In genomic region chr15:79016527-79017170, GRCh38 we compare ENCODE assay signal across 17 cellular contexts.
DNase-seq lines count a peak whose midpoint lies in the region; ATAC-seq and TF ChIP-seq lines count a peak whose summit lies in the region.
"Had no signal": no experiment of that assay in that cellular context is flagged by ENCODE, and none has a peak within 500 bp of the region (broad histone marks: within the 10 kb centered on the region; RNA-seq: fewer than 3 reads in every experiment).

No MANE protein-coding gene starts in this region.

- no peaks in the 10 kb centered on the region for H3K9me3 ChIP-seq in HEK293 (ENCODE audit: control insufficient read depth, insufficient read depth, low read depth, low read length)
- peaks cover 0 to 2% of the 10 kb centered on the region in 2 donors for H3K9me3 ChIP-seq in neuronal stem cell (replicated peaks in 1 of 2; ENCODE audit: control insufficient read depth in 2 of 2, insufficient read depth in 1 of 2, low read depth in 1 of 2, low read length in 2 of 2)
- H3K9me3 ChIP-seq in hepatocyte (ENCODE audit: low read depth), result no peaks in the 10 kb centered on the region
- H3K9me3 ChIP-seq: SJCRH30 had no signal

- H3K4ac ChIP-seq in neuronal stem cell (ENCODE audit: low read length), result no peak overlapping the region

- intact Hi-C loops in Right ventricle myocardium inferior (cut with DNase I), result no loop called here

- no peaks in the 10 kb centered on the region for H3K27me3 Mint-ChIP-seq in activated T-helper 17 cell treated with anti-CD3 and anti-CD28 coated beads, Interleukin-2, amount 50 U/mL, for 72 hours

- CTCF ChIA-PET in HEK293 (lab: Yijun Ruan, JAX), result interaction anchor here (0.7 to 1.0 kb wide), 3 partner anchors 11 to 167 kb away, joined by 3 to 4 read pairs (median 3); no protein-coding TSS in a partner anchor

- no peak overlapping the region for H3K23ac ChIP-seq in neuronal stem cell (ENCODE audit: low read depth, low read length, poor library complexity)

- no peaks in the 10 kb centered on the region for H3K79me2 ChIP-seq in hepatocyte

- no peak overlapping the region for H3K4me3 ChIP-seq in HEK293 (ENCODE audit: low read depth, low read length)
- no peak overlapping the region for H3K4me3 ChIP-seq in neuronal stem cell (ENCODE audit: low read length in 2 of 2)
- H3K4me3 ChIP-seq in hepatocyte, result no peak overlapping the region
- H3K4me3 ChIP-seq: PC-9, SJCRH30 had no signal

- H3K4me3 Mint-ChIP-seq in activated T-helper 17 cell treated with anti-CD3 and anti-CD28 coated beads, Interleukin-2, amount 50 U/mL, for 72 hours, result no peak overlapping the region
- H3K4me3 Mint-ChIP-seq: CD14-positive monocyte had no signal

- no peak overlapping the region for H3K9ac ChIP-seq in neuronal stem cell (ENCODE audit: low read depth, low read length, poor library complexity)

- H3K36me3 ChIP-seq in HEK293 (ENCODE audit: control insufficient read depth in 2 of 2, insufficient read depth in 1 of 2, low read length in 2 of 2), result no peaks in the 10 kb centered on the region
- no peaks in the 10 kb centered on the region for H3K36me3 ChIP-seq in neuronal stem cell (replicated peaks in 1 of 2; ENCODE audit: control insufficient read depth in 2 of 2, insufficient read depth in 2 of 2, low read length in 2 of 2)
- H3K36me3 ChIP-seq in hepatocyte (replicated peaks; ENCODE audit: insufficient read depth, low read depth), result no peaks in the 10 kb centered on the region
- H3K36me3 ChIP-seq: SJCRH30 had no signal

- H3K27ac ChIP-seq in HEK293 (ENCODE audit: extremely low read depth, low read depth, low read length) (no peak overlapping the region), neuronal stem cell (replicated peaks; ENCODE audit: low read length) (no peak overlapping the region), hepatocyte (no peak overlapping the region)
- H3K27ac ChIP-seq: PC-9, SJCRH30 had no signal

- H3K18ac ChIP-seq in neuronal stem cell (ENCODE audit: low read length), result no peak overlapping the region

- no peak overlapping the region for H2BK12ac ChIP-seq in neuronal stem cell (ENCODE audit: low read length)

- POLR2A ChIA-PET in HEK293 (lab: Yijun Ruan, JAX), result no interaction called here

- no peak overlapping the region for H2BK15ac ChIP-seq in neuronal stem cell (ENCODE audit: low read length)

- H3K27me3 ChIP-seq in neuronal stem cell (ENCODE audit: control insufficient read depth in 3 of 3, insufficient read depth in 3 of 3, low read depth in 1 of 3, low read length in 3 of 3), result peaks cover 0 to 6% (median 0%) of the 10 kb centered on the region in 3 experiments
- H3K27me3 ChIP-seq in hepatocyte, result no peaks in the 10 kb centered on the region

- no peak for TF ChIP-seq CTCF in HEK293 (tag by site-specific recombination; IDR thresholded peaks at IDR 0.05)
- no peak for TF ChIP-seq CTCF in hepatocyte (IDR thresholded peaks at IDR 0.05; ENCODE audit: poor library complexity)

- no peak overlapping the region for H2BK5ac ChIP-seq in neuronal stem cell (ENCODE audit: low read length)

- no peak overlapping the region for H4K91ac ChIP-seq in neuronal stem cell (ENCODE audit: low read depth, low read length, poor library complexity)

- no peaks in the 10 kb centered on the region for H3K4me1 ChIP-seq in HEK293 (ENCODE audit: control insufficient read depth, insufficient read depth, low read length)
- H3K4me1 ChIP-seq in neuronal stem cell (ENCODE audit: control insufficient read depth in 2 of 2, insufficient read depth in 1 of 2, low read depth in 1 of 2, low read length in 2 of 2), result no peaks in the 10 kb centered on the region
- H3K4me1 ChIP-seq in hepatocyte (ENCODE audit: insufficient read depth), result no peaks in the 10 kb centered on the region
- H3K4me1 ChIP-seq: SJCRH30 had no signal

- no peak overlapping the region for H4K8ac ChIP-seq in neuronal stem cell (ENCODE audit: low read depth, low read length)

- ATAC-seq in activated T-helper 17 cell treated with anti-CD3 and anti-CD28 coated beads, Interleukin-2, amount 50 U/mL, for 72 hours (replicated peaks), result no peak
- no peak for ATAC-seq in HG03571 (IDR thresholded peaks at IDR 0.05; ENCODE audit: unreplicated experiment)
- ATAC-seq in Right ventricle myocardium inferior, result no peak

- H3K4me2 ChIP-seq in neuronal stem cell (ENCODE audit: insufficient read depth, low read length, poor library complexity, severe bottlenecking) (no peak overlapping the region), hepatocyte (no peak overlapping the region)
- H3K4me2 ChIP-seq: PC-9 had no signal

- peak overlapping the region; percentile 66 for H3K14ac ChIP-seq in neuronal stem cell (ENCODE audit: low read length)

- H3K4me1 Mint-ChIP-seq in activated T-helper 17 cell treated with anti-CD3 and anti-CD28 coated beads, Interleukin-2, amount 50 U/mL, for 72 hours, result no peaks in the 10 kb centered on the region
- H3K4me1 Mint-ChIP-seq: CD14-positive monocyte had no signal

- no peaks in the 10 kb centered on the region for H4K20me1 ChIP-seq in hepatocyte (ENCODE audit: insufficient read depth, poor library complexity, severe bottlenecking)

- H2AFZ ChIP-seq in neuronal stem cell (ENCODE audit: low read length) (no peak overlapping the region), hepatocyte (no peak overlapping the region)
- H2AFZ ChIP-seq: PC-9 had no signal

- peak overlapping the region; percentile 34 for H3K27ac Mint-ChIP-seq in activated T-helper 17 cell treated with anti-CD3 and anti-CD28 coated beads, Interleukin-2, amount 50 U/mL, for 72 hours

- H3K79me1 ChIP-seq in neuronal stem cell (ENCODE audit: low read depth, low read length), result peaks cover 2% of the 10 kb centered on the region

- H3K9me3 Mint-ChIP-seq in activated T-helper 17 cell treated with anti-CD3 and anti-CD28 coated beads, Interleukin-2, amount 50 U/mL, for 72 hours, result no peaks in the 10 kb centered on the region

- DNase-seq in neuronal stem cell (ENCODE audit: low spot score), result no peak
- no peak for DNase-seq in hepatocyte (ENCODE audit: low spot score)
- DNase-seq in activated CD4-positive, alpha-beta T cell treated with anti-CD3 and anti-CD28 coated beads, Interleukin-2, amount 50 U/mL, for 1 hour, result no peak
- DNase-seq in Right ventricle myocardium inferior (ENCODE audit: missing footprints), result no peak
- DNase-seq: KG1, NCI-H1092, NCI-H1436, NCI-H187 treated with DMSO at 0.1 percent for 48 hours, NCI-H2107, NCI-H446 treated with DMSO at 0.1 percent for 48 hours, NCI-H526 treated with DMSO at 0.1 percent for 48 hours, PC-9, SJCRH30 had no signal

- no peaks in the 10 kb centered on the region for H3K36me3 Mint-ChIP-seq in activated T-helper 17 cell treated with anti-CD3 and anti-CD28 coated beads, Interleukin-2, amount 50 U/mL, for 72 hours (ENCODE audit: low read depth)
- H3K36me3 Mint-ChIP-seq: CD14-positive monocyte had no signal

- no peaks in the 10 kb centered on the region for H3K9me2 ChIP-seq in hepatocyte (replicated peaks; ENCODE audit: insufficient read depth)

- WGBS in neuronal stem cell (ENCODE audit: extremely low coverage in 2 of 2, insufficient read length in 2 of 2, insufficient replicate concordance in 1 of 2), 2 donors, result no CpG with 5 or more reads among the region's 10 CpGs
- 84% methylated on average over 10 of the region's 10 CpGs for WGBS in hepatocyte (ENCODE audit: low lambda C conversion rate, missing lambda C conversion rate)

- H2BK120ac ChIP-seq in neuronal stem cell (ENCODE audit: low read depth, low read length), result no peak overlapping the region

- H2AK5ac ChIP-seq in neuronal stem cell (ENCODE audit: low read depth, low read length), result no peak overlapping the region

TF ChIP-seq in HEK293, 187 proteins besides CTCF, POLR2A, EP300 and RAD21:
- TF ChIP-seq ZNF830 (tag by site-specific recombination; IDR thresholded peaks at IDR 0.05; ENCODE audit: low read depth) (no peak), ZNF510 (tag by site-specific recombination; IDR thresholded peaks at IDR 0.05; ENCODE audit: insufficient replicate concordance) (no peak), GLIS1 (tag by site-specific recombination; IDR thresholded peaks at IDR 0.05) (0 out of 2 replicates have a peak, but pooled peaks have one; percentile 10), ZBTB1 (tag by site-specific recombination; IDR thresholded peaks at IDR 0.05) (no peak), ZNF324 (tag by site-specific recombination; IDR thresholded peaks at IDR 0.05) (no peak), ATF2 (tag by site-specific recombination; IDR thresholded peaks at IDR 0.05; ENCODE audit: low read depth) (no peak), SP7 (tag by site-specific recombination; IDR thresholded peaks at IDR 0.05) (no peak)
